In the genomic region with DNA sequence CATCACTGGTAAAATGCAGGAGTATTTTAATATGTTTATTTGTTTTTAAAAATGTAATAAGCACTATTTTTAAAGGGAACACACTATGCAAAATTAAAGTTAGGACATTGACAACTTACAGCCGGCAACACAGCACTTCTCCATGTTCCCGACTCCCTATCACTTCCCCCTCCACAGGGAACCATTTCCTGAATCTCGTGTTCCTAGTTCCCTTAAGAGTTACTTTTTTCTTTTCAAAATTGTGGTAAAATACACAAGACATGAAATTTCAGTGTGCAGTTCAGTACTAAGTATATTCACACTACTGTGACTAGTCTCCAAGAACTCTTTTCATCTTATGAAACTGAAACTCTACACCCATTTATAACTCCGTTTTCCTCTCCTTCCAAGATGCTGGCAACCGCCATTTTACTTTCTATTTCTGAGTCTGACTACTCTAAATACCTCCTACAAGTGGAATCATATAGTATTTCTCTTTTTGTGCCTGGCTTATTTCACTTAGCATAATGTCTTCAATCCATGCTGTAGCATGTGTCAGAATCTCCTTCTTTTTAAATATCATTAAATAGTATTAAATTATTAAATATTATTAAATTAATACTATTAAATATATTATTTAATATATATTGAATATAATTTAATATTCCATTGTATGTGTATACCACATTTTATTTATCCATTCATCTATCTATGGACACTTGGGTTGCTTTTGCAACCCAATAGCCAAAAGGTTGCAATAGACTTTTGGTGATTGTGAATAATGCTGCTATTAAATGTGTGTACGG, we compare ENCODE assay signal across 1 cellular context.
TF ChIP-seq lines count a peak whose summit lies in the region.

No MANE protein-coding gene starts in this region.

TF ChIP-seq in HEK293, 187 proteins besides CTCF, POLR2A, EP300 and RAD21 (continued from another document):
- 0 out of 2 replicates have a peak, but pooled peaks have one; percentile 33 for TF ChIP-seq ZBTB11 (tag by site-specific recombination; conservative IDR thresholded peaks at IDR 0.05; ENCODE audit: low read depth)
